Comparison of ENCODE assay signal across 28 cellular contexts in the genomic region with DNA sequence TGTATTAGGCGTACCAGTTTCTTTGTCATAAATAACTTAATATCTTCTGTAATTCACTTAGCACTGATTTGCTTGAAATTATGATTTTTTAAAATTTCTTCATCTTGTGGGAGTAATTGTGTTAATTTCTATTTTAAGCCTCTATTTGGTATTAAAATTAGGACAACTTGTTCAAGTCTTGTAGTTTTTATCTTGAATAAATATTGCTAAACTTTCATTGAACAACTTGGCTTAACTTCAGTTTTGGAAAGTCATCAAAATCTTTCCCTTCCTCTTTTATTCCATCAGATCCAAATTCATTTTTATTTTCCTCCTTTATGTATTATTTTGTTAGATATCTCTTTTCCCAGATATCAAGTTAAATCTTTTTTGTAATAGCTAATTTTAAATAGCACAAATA. TPM values are rescaled to one million over a fixed set of nuclear protein-coding genes. Genes with fewer than 3 reads are reported as not detected.
"Had no signal": no experiment of that assay in that cellular context is flagged by ENCODE, and none has a peak within 500 bp of the region (broad histone marks: within the 10 kb centered on the region; RNA-seq: fewer than 3 reads in every experiment).

No MANE protein-coding gene starts in this region.

- H3K4me3 ChIP-seq: cardiac muscle cell, K562, SK-N-MC had no signal

- H3K27ac ChIP-seq: brain microvascular endothelial cell, cardiac muscle cell, SK-N-MC had no signal

- FAIRE-seq: astrocyte, K562, TTC549 had no signal

- ATAC-seq: activated naive CD4-positive, alpha-beta T cell treated with anti-CD3 and anti-CD28 coated beads, Interleukin-2, amount 50 U/mL, for 72 hours; activated naive CD8-positive, alpha-beta T cell treated with anti-CD3 and anti-CD28 coated beads, Interleukin-2, amount 50 U/mL, for 24 hours; activated T-cell treated with anti-CD3 and anti-CD28 coated beads, Interleukin-2, amount 50 U/mL, for 4 hours; K562; PC-3; T-cell had no signal

- H3K36me3 ChIP-seq: brain microvascular endothelial cell, cardiac muscle cell had no signal

- H3K27me3 Mint-ChIP-seq: activated CD4-positive, alpha-beta memory T cell treated with anti-CD3 and anti-CD28 coated beads for 36 hours; activated CD4-positive, alpha-beta T cell treated with anti-CD3 and anti-CD28 coated beads, Interleukin-2, amount 10 ng/mL, durations not matched to agents 7 days and 5 days; activated naive CD8-positive, alpha-beta T cell treated with anti-CD3 and anti-CD28 coated beads, Interleukin-2, amount 50 U/mL, for 24 hours; T-cell had no signal

- DNase-seq: activated CD4-positive, alpha-beta memory T cell treated with anti-CD3 and anti-CD28 coated beads for 36 hours; activated CD4-positive, alpha-beta T cell treated with anti-CD3 and anti-CD28 coated beads, Interleukin-2, amount 10 ng/mL, durations not matched to agents 7 days and 5 days; activated CD4-positive, CD25-positive, alpha-beta regulatory T cell; activated CD8-positive, alpha-beta memory T cell treated with anti-CD3 and anti-CD28 coated beads for 24 hours; activated effector memory CD4-positive, alpha-beta T cell treated with anti-CD3 and anti-CD28 coated beads, Interleukin-2, amount 50 U/mL, for 16 hours; activated naive CD4-positive, alpha-beta T cell treated with Interleukin-2 at 50 U/mL for 16 hours; activated naive CD8-positive, alpha-beta T cell treated with anti-CD3 and anti-CD28 coated beads, Interleukin-2, amount 50 U/mL, for 24 hours; activated T-cell treated with anti-CD3 and anti-CD28 coated beads, Interleukin-2, amount 50 U/mL, for 4 hours; amygdala; brain microvascular endothelial cell; Karpas-422; MM.1S; NCI-H1105 treated with DMSO at 0.1 percent for 48 hours; NCI-H1436 treated with DMSO at 0.1 percent for 48 hours; NCI-H187 treated with DMSO at 0.1 percent for 48 hours; NCI-H2081 treated with DMSO at 0.1 percent for 48 hours; NCI-H446; NCI-H524; PC-3; T-cell; T-helper 2 cell; T1000 had no signal

- H3K27ac Mint-ChIP-seq: activated CD4-positive, alpha-beta memory T cell treated with anti-CD3 and anti-CD28 coated beads for 36 hours; activated CD4-positive, alpha-beta T cell treated with anti-CD3 and anti-CD28 coated beads, Interleukin-2, amount 10 ng/mL, durations not matched to agents 7 days and 5 days; activated naive CD4-positive, alpha-beta T cell treated with anti-CD3 and anti-CD28 coated beads, Interleukin-2, amount 50 U/mL, for 72 hours; activated naive CD8-positive, alpha-beta T cell treated with anti-CD3 and anti-CD28 coated beads, Interleukin-2, amount 50 U/mL, for 24 hours; T-cell had no signal

- H3K4me3 Mint-ChIP-seq: activated CD4-positive, alpha-beta memory T cell treated with anti-CD3 and anti-CD28 coated beads for 36 hours; activated CD4-positive, alpha-beta T cell treated with anti-CD3 and anti-CD28 coated beads, Interleukin-2, amount 10 ng/mL, durations not matched to agents 7 days and 5 days; activated naive CD8-positive, alpha-beta T cell treated with anti-CD3 and anti-CD28 coated beads, Interleukin-2, amount 50 U/mL, for 24 hours; activated T-cell treated with anti-CD3 and anti-CD28 coated beads, Interleukin-2, amount 50 U/mL, for 4 hours; T-cell had no signal

- H3K9me3 Mint-ChIP-seq: activated CD4-positive, alpha-beta T cell treated with anti-CD3 and anti-CD28 coated beads, Interleukin-2, amount 10 ng/mL, durations not matched to agents 7 days and 5 days; activated T-cell treated with anti-CD3 and anti-CD28 coated beads, Interleukin-2, amount 50 U/mL, for 4 hours had no signal

- H3K27me3 ChIP-seq: brain microvascular endothelial cell, cardiac muscle cell had no signal

- H3K4me1 Mint-ChIP-seq: activated CD4-positive, alpha-beta T cell treated with anti-CD3 and anti-CD28 coated beads, Interleukin-2, amount 10 ng/mL, durations not matched to agents 7 days and 5 days; activated naive CD8-positive, alpha-beta T cell treated with anti-CD3 and anti-CD28 coated beads, Interleukin-2, amount 50 U/mL, for 24 hours; T-cell had no signal

RNA-seq across cellular contexts. Expression of a gene that starts 31.5 kb away (rescaled TPM):
- total RNA-seq: activated CD4-positive, alpha-beta memory T cell treated with anti-CD3 and anti-CD28 coated beads for 36 hours; activated CD4-positive, alpha-beta T cell treated with anti-CD3 and anti-CD28 coated beads, Interleukin-2, amount 10 ng/mL, durations not matched to agents 7 days and 5 days; activated naive CD4-positive, alpha-beta T cell treated with anti-CD3 and anti-CD28 coated beads, Interleukin-2, amount 50 U/mL, for 72 hours; activated T-cell treated with anti-CD3 and anti-CD28 coated beads, Interleukin-2, amount 50 U/mL, for 4 hours; astrocyte; cardiac muscle cell; K562; PC-3; T-cell had no signal
